In genomic region chr16:4383591-4384495, GRCh38 we compare ENCODE assay signal across 23 cellular contexts. TPM values are rescaled to one million over a fixed set of nuclear protein-coding genes. Genes with fewer than 3 reads are reported as not detected.
DNase-seq lines count a peak whose midpoint lies in the region; ATAC-seq, FAIRE-seq and TF ChIP-seq lines count a peak whose summit lies in the region.
"Had no signal": no experiment of that assay in that cellular context is flagged by ENCODE, and none has a peak within 500 bp of the region (broad histone marks: within the 10 kb centered on the region; RNA-seq: fewer than 3 reads in every experiment).

No MANE protein-coding gene starts in this region.

- no peak overlapping the region for H3K4me2 ChIP-seq in fibroblast of lung (ENCODE audit: extremely low read depth, insufficient read depth, low read length)
- H3K4me2 ChIP-seq: KMS-11 had no signal

- H3K9me3 ChIP-seq in fibroblast of lung (ENCODE audit: control insufficient read depth, insufficient read depth, low read depth, low read length), result no peaks in the 10 kb centered on the region
- no peaks in the 10 kb centered on the region for H3K9me3 ChIP-seq in suprapubic skin

- ATAC-seq in SK-N-SH treated with all-trans-retinoic acid at 6 μM for 48 hours, result no peak; the same call in 2 of the 3 replicates
- no peak for ATAC-seq in activated T-cell treated with anti-CD3 and anti-CD28 coated beads, Interleukin-2, amount 50 U/mL, for 72 hours (replicated peaks in 1 of 2)

- H3K4me1 Mint-ChIP-seq in activated T-cell treated with anti-CD3 and anti-CD28 coated beads, Interleukin-2, amount 50 U/mL, for 72 hours (ENCODE audit: low read depth), result no peaks in the 10 kb centered on the region
- H3K4me1 Mint-ChIP-seq: activated CD4-positive, alpha-beta T cell treated with anti-CD3 and anti-CD28 coated beads, Interleukin-2, amount 10 ng/mL, durations not matched to agents 24 days and 14 days had no signal

- peak overlapping the region; percentile 71 for H3K27ac ChIP-seq in fibroblast of lung (ENCODE audit: insufficient read depth, low read length)
- H3K27ac ChIP-seq in suprapubic skin, result peak overlapping the region; percentile 42
- H3K27ac ChIP-seq: C4-2B, epithelial cell of prostate, KMS-11, parathyroid adenoma had no signal

- TF ChIP-seq CTCF in fibroblast of lung (conservative IDR thresholded peaks at IDR 0.05 in 1 of 2, IDR thresholded peaks at IDR 0.05 in 1 of 2; ENCODE audit: low read depth in 1 of 2, low read length in 2 of 2) (no peak), suprapubic skin (IDR thresholded peaks at IDR 0.05) (no peak)

- H3K4me3 Mint-ChIP-seq in activated T-cell treated with anti-CD3 and anti-CD28 coated beads, Interleukin-2, amount 50 U/mL, for 72 hours, result no peak overlapping the region
- H3K4me3 Mint-ChIP-seq: activated CD4-positive, alpha-beta T cell treated with anti-CD3 and anti-CD28 coated beads, Interleukin-2, amount 10 ng/mL, durations not matched to agents 24 days and 14 days; activated naive CD8-positive, alpha-beta T cell had no signal

- no peaks in the 10 kb centered on the region for H3K27me3 ChIP-seq in fibroblast of lung (ENCODE audit: control insufficient read depth, insufficient read depth, low read length)
- no peaks in the 10 kb centered on the region for H3K27me3 ChIP-seq in suprapubic skin

- H4K20me1 ChIP-seq in fibroblast of lung (ENCODE audit: control insufficient read depth, extremely low read depth, insufficient read depth, low read length), result no peaks in the 10 kb centered on the region

- FAIRE-seq in HTR-8/SVneo (lab: Jason Lieb, UNC), result no peak
- FAIRE-seq: keratinocyte, small intestine had no signal

- DNase-seq in EH (ENCODE audit: low read depth) (peak; percentile 25), fibroblast of lung (ENCODE audit: low read depth in 2 of 2) (no peak), suprapubic skin (ENCODE audit: low spot score in 2 of 2) (peak in 1 of 2 donors; percentile 59), HTR-8/SVneo (ENCODE audit: insufficient read length, low spot score) (no peak)
- DNase-seq in activated T-cell treated with anti-CD3 and anti-CD28 coated beads, Interleukin-2, amount 50 U/mL, for 72 hours, result no peak
- DNase-seq in activated naive CD4-positive, alpha-beta T cell treated with Interleukin-2 at 50 U/mL for 16 hours, result no peak
- DNase-seq: activated CD4-positive, alpha-beta T cell treated with anti-CD3 and anti-CD28 coated beads, Interleukin-2, amount 10 ng/mL, durations not matched to agents 24 days and 14 days; activated T-cell treated with anti-CD3 and anti-CD28 coated beads for 4 hours; DMS79; head of caudate nucleus; NCI-H1105 treated with DMSO at 0.1 percent for 48 hours; NK-92 treated with Interleukin-12 subunit alpha and Interleukin-12 subunit beta, amount 100 ng/mL, for 24 hours; SHP77; small intestine; stimulated activated naive CD4-positive, alpha-beta T cell; T-helper 9 cell had no signal

- no peak overlapping the region for H3K4me3 ChIP-seq in fibroblast of lung (replicated peaks in 1 of 4; ENCODE audit: control extremely low read depth in 1 of 4, insufficient read depth in 1 of 4, low read depth in 3 of 4, low read length in 4 of 4)
- no peak overlapping the region for H3K4me3 ChIP-seq in suprapubic skin

- WGBS in suprapubic skin, result 95% methylated on average over 3 of the region's 13 CpGs

- H3K36me3 ChIP-seq in fibroblast of lung (ENCODE audit: control insufficient read depth, insufficient read depth, low read length) (peaks cover 41% of the 10 kb centered on the region), suprapubic skin (peaks cover 54% of the 10 kb centered on the region)

- TF ChIP-seq EP300 in suprapubic skin (IDR thresholded peaks at IDR 0.05), result no peak

- H3K27me3 Mint-ChIP-seq in activated T-cell treated with anti-CD3 and anti-CD28 coated beads, Interleukin-2, amount 50 U/mL, for 72 hours (ENCODE audit: low read depth), result no peaks in the 10 kb centered on the region
- H3K27me3 Mint-ChIP-seq: activated CD4-positive, alpha-beta T cell treated with anti-CD3 and anti-CD28 coated beads, Interleukin-2, amount 10 ng/mL, durations not matched to agents 24 days and 14 days; activated naive CD8-positive, alpha-beta T cell had no signal

- H3K9me3 Mint-ChIP-seq in activated T-cell treated with anti-CD3 and anti-CD28 coated beads, Interleukin-2, amount 50 U/mL, for 72 hours, result no peaks in the 10 kb centered on the region
- H3K9me3 Mint-ChIP-seq: activated CD4-positive, alpha-beta T cell treated with anti-CD3 and anti-CD28 coated beads, Interleukin-2, amount 10 ng/mL, durations not matched to agents 24 days and 14 days had no signal

- H3K4me1 ChIP-seq in fibroblast of lung (ENCODE audit: control insufficient read depth, extremely low read depth, insufficient read depth, low read length), result peaks cover 53% of the 10 kb centered on the region
- peaks cover 74% of the 10 kb centered on the region for H3K4me1 ChIP-seq in suprapubic skin

- no peak overlapping the region for H3K27ac Mint-ChIP-seq in activated T-cell treated with anti-CD3 and anti-CD28 coated beads, Interleukin-2, amount 50 U/mL, for 72 hours
- H3K27ac Mint-ChIP-seq: activated CD4-positive, alpha-beta T cell treated with anti-CD3 and anti-CD28 coated beads, Interleukin-2, amount 10 ng/mL, durations not matched to agents 24 days and 14 days; activated naive CD8-positive, alpha-beta T cell had no signal

- peaks cover 0 to 1% of the 10 kb centered on the region in 2 donors for H3K36me3 Mint-ChIP-seq in activated T-cell treated with anti-CD3 and anti-CD28 coated beads, Interleukin-2, amount 50 U/mL, for 72 hours (ENCODE audit: insufficient read depth in 2 of 2)
- H3K36me3 Mint-ChIP-seq: activated naive CD8-positive, alpha-beta T cell had no signal

- H2AFZ ChIP-seq in fibroblast of lung (ENCODE audit: low read length), result no peak overlapping the region
- H2AFZ ChIP-seq: parathyroid adenoma had no signal

- H3K79me2 ChIP-seq in fibroblast of lung (ENCODE audit: control insufficient read depth, insufficient read depth, low read length), result peaks cover 35% of the 10 kb centered on the region
- H3K79me2 ChIP-seq: parathyroid adenoma had no signal

- no peak for TF ChIP-seq POLR2A in suprapubic skin (IDR thresholded peaks at IDR 0.05)

- no peak overlapping the region for H3K9ac ChIP-seq in fibroblast of lung (ENCODE audit: insufficient read depth, low read length)
- H3K9ac ChIP-seq: KMS-11, parathyroid adenoma had no signal

TF ChIP-seq in SK-N-SH treated with all-trans-retinoic acid at 6 μM for 48 hours, 23 proteins besides CTCF, POLR2A, EP300 and RAD21:
- TF ChIP-seq RARB (CRISPR knock-in tag; IDR thresholded peaks at IDR 0.05) (no peak), ZNF70 (CRISPR knock-in tag; IDR thresholded peaks at IDR 0.05) (0 out of 2 replicates have a peak, but pooled peaks have one; percentile 4)

RNA-seq across cellular contexts. Expression of gene VASN, which starts 12.2 kb away (rescaled TPM):
- total RNA-seq in fibroblast of lung (57.0 and 79.4 TPM in 2 replicates), suprapubic skin (10 to 100 TPM; 10.8 to 23.3 (median 22.3) TPM)
- polyA plus RNA-seq in fibroblast of lung, result 30.6 and 61.9 TPM in 2 replicates
- polyA plus RNA-seq in fibroblast of lung (2012), result 85.6 and 136 TPM in 2 replicates
- 42.0 and 88.8 TPM in 2 replicates for polyA minus RNA-seq in fibroblast of lung (ENCODE audit: low replicate concordance)
- not detected for total RNA-seq in activated T-cell treated with anti-CD3 and anti-CD28 coated beads, Interleukin-2, amount 50 U/mL, for 72 hours

RNA-seq across cellular contexts. Expression of gene CORO7, which starts 32.6 kb away (rescaled TPM):
- total RNA-seq in fibroblast of lung, result 5.4 and 11.1 TPM in 2 replicates
- polyA plus RNA-seq in fibroblast of lung, result 5.6 and 6.1 TPM in 2 replicates
- 7.2 and 8.6 TPM in 2 replicates for polyA plus RNA-seq in fibroblast of lung (2012)
- 16.1 and 18.2 TPM in 2 replicates for polyA minus RNA-seq in fibroblast of lung (ENCODE audit: low replicate concordance)
- 10 to 100 TPM; 18.8 to 29.6 (median 25.7) TPM for total RNA-seq in suprapubic skin
- 100 to 1,000 TPM in 1 of 2 donors, 10 to 100 TPM in 1; 88.6 to 105 TPM for total RNA-seq in activated T-cell treated with anti-CD3 and anti-CD28 coated beads, Interleukin-2, amount 50 U/mL, for 72 hours

RNA-seq across cellular contexts. Expression of gene PAM16, which starts 32.7 kb away (rescaled TPM):
- total RNA-seq in fibroblast of lung (24.4 and 34.3 TPM in 2 replicates), suprapubic skin (10 to 100 TPM; 23.8 to 54.7 (median 46.1) TPM)
- 14.8 and 19.9 TPM in 2 replicates for polyA plus RNA-seq in fibroblast of lung
- polyA plus RNA-seq in fibroblast of lung (2012), result 28.6 and 37.1 TPM in 2 replicates
- 9.2 and 9.5 TPM in 2 replicates for polyA minus RNA-seq in fibroblast of lung (ENCODE audit: low replicate concordance)
- 10 to 100 TPM; 46.6 to 48.2 TPM for total RNA-seq in activated T-cell treated with anti-CD3 and anti-CD28 coated beads, Interleukin-2, amount 50 U/mL, for 72 hours

RNA-seq across cellular contexts. Expression of gene DNAJA3, which starts 41.8 kb away (rescaled TPM):
- total RNA-seq in fibroblast of lung (59.8 and 66.1 TPM in 2 replicates), suprapubic skin (10 to 100 TPM; 41.1 to 70.9 (median 48.7) TPM)
- polyA plus RNA-seq in fibroblast of lung, result 27.8 and 39.8 TPM in 2 replicates
- 22.3 and 32.2 TPM in 2 replicates for polyA plus RNA-seq in fibroblast of lung (2012)
- 30.6 and 36.4 TPM in 2 replicates for polyA minus RNA-seq in fibroblast of lung (ENCODE audit: low replicate concordance)
- total RNA-seq in activated T-cell treated with anti-CD3 and anti-CD28 coated beads, Interleukin-2, amount 50 U/mL, for 72 hours, result 10 to 100 TPM; 83.6 to 98.7 TPM

Comparison
In these comparisons a context has a peak if more than half of its experiments do, and no peak if none do; other contexts are left out.
1. RNA of gene VASN, which starts 12.2 kb away (total RNA-seq): 57.0 to 79.4 TPM in fibroblast of lung and 10.8 to 23.3 TPM in suprapubic skin; not detected in activated T-cell treated with anti-CD3 and anti-CD28 coated beads, Interleukin-2, amount 50 U/mL, for 72 hours; every median in the first group is over 10 times any median in the second.